Comparison of ENCODE assay signal across 9 cellular contexts in the genomic region with DNA sequence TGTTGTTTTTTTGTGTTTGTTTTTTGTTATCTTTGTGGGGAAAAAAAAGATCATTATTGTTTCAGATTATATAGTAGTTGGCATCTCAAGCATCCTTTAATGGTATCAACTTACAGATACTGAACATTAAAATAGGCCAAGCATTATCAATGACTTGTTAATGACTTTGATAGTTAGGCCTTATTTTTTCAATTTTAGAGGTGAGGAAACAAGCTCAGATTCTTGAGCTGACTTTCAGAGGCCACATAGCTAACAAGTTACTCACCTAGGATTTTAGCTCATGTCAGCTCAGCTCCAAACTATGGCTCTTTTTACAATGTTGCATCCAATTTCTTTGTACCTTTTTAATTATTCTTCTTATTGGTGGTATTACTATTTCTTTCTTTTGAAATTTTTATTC. TPM values are rescaled to one million over a fixed set of nuclear protein-coding genes. Genes with fewer than 3 reads are reported as not detected.
DNase-seq lines count a peak whose midpoint lies in the region; ATAC-seq and TF ChIP-seq lines count a peak whose summit lies in the region.
"Had no signal": no experiment of that assay in that cellular context is flagged by ENCODE, and none has a peak within 500 bp of the region (broad histone marks: within the 10 kb centered on the region; RNA-seq: fewer than 3 reads in every experiment).

No MANE protein-coding gene starts in this region.

- peak overlapping the region; percentile 42 for H3K4me2 ChIP-seq in KMS-11
- H3K4me2 ChIP-seq in neural progenitor cell, result no peak overlapping the region

- no peaks in the 10 kb centered on the region for H3K27me3 Mint-ChIP-seq in CD4-positive, alpha-beta memory T cell
- peaks cover 8% of the 10 kb centered on the region for H3K27me3 Mint-ChIP-seq in neural progenitor cell (ENCODE audit: insufficient read depth, low read depth)

- H3K9ac ChIP-seq in KMS-11, result no peak overlapping the region
- no peak overlapping the region for H3K9ac ChIP-seq in neural progenitor cell

- no peak for DNase-seq in CD4-positive, alpha-beta memory T cell
- DNase-seq in astrocyte of the hippocampus (ENCODE audit: low read depth, low spot score) (peak; percentile 65), T-helper 9 cell (no peak), caudate nucleus (lab: John Stamatoyannopoulos, UW) (no peak), neural progenitor cell (ENCODE audit: low spot score) (no peak)
- DNase-seq: erythroblast had no signal

- intact Hi-C loops in CD4-positive, alpha-beta memory T cell (cut with micrococcal nuclease), result loop anchor here (1.0 to 5.0 kb wide), 5 partner anchors 11 to 137 kb away; no protein-coding TSS in a partner anchor

- CTCF ChIA-PET in CD4-positive, alpha-beta memory T cell (lab: Charles Lee; ENCODE audit: partially characterized antibody), result interaction anchor here (0.9 to 8.2 kb wide), 8 partner anchors 9 to 145 kb away, joined by 3 to 125 read pairs (median 10); no protein-coding TSS in a partner anchor

- no peak overlapping the region for H3K4me3 ChIP-seq in CD4-positive, alpha-beta memory T cell (ENCODE audit: low read length in 2 of 2)
- H3K4me3 ChIP-seq in KMS-11 (IDR thresholded peaks at IDR 0.05; ENCODE audit: insufficient read depth, low read depth, low read length) (no peak overlapping the region), mesodermal cell (ENCODE audit: extremely low read depth, insufficient read depth, low read length, poor library complexity, severe bottlenecking) (no peak overlapping the region), neural progenitor cell (no peak overlapping the region)

- TF ChIP-seq CTCF in KMS-11 (conservative IDR thresholded peaks at IDR 0.05; ENCODE audit: low read depth, low read length), result no peak
- TF ChIP-seq CTCF in neural progenitor cell (IDR thresholded peaks at IDR 0.05), result no peak

- H3K9me3 Mint-ChIP-seq in CD4-positive, alpha-beta memory T cell, result peaks cover 0 to 4% (median 0%) of the 10 kb centered on the region in 8 donors
- no peaks in the 10 kb centered on the region for H3K9me3 Mint-ChIP-seq in neural progenitor cell

- no peaks in the 10 kb centered on the region for H3K27me3 ChIP-seq in CD4-positive, alpha-beta memory T cell (ENCODE audit: insufficient read depth, low read length)
- H3K27me3 ChIP-seq in KMS-11 (ENCODE audit: insufficient read depth, low read depth) (no peaks in the 10 kb centered on the region), neural progenitor cell (peaks cover 8% of the 10 kb centered on the region)

- H3K36me3 ChIP-seq in CD4-positive, alpha-beta memory T cell (ENCODE audit: insufficient read depth, low read length), result no peaks in the 10 kb centered on the region
- H3K36me3 ChIP-seq in KMS-11 (ENCODE audit: insufficient read depth), result no peaks in the 10 kb centered on the region
- no peaks in the 10 kb centered on the region for H3K36me3 ChIP-seq in mesodermal cell (ENCODE audit: control insufficient read depth, insufficient read depth, low read length)
- H3K36me3 ChIP-seq in neural progenitor cell, result no peaks in the 10 kb centered on the region

- H3K4me3 Mint-ChIP-seq in CD4-positive, alpha-beta memory T cell, result peak overlapping the region; percentile 95 to 99 (median 96)
- no peak overlapping the region for H3K4me3 Mint-ChIP-seq in neural progenitor cell

- H3K36me3 Mint-ChIP-seq in CD4-positive, alpha-beta memory T cell, result peaks cover 4 to 33% of the 10 kb centered on the region in 2 donors
- no peaks in the 10 kb centered on the region for H3K36me3 Mint-ChIP-seq in neural progenitor cell

- peaks cover 35% of the 10 kb centered on the region for H3K4me1 ChIP-seq in CD4-positive, alpha-beta memory T cell (ENCODE audit: insufficient read depth, low read length)
- peaks cover 38% of the 10 kb centered on the region for H3K4me1 ChIP-seq in KMS-11 (ENCODE audit: low read depth, poor library complexity, severe bottlenecking)
- H3K4me1 ChIP-seq in mesodermal cell (ENCODE audit: control insufficient read depth, insufficient read depth, low read length, poor library complexity, severe bottlenecking), result peaks cover 16% of the 10 kb centered on the region
- no peaks in the 10 kb centered on the region for H3K4me1 ChIP-seq in neural progenitor cell

- H3K79me2 ChIP-seq in KMS-11 (ENCODE audit: insufficient read depth, low read depth) (no peaks in the 10 kb centered on the region), neural progenitor cell (ENCODE audit: low read depth) (no peaks in the 10 kb centered on the region)

- no peaks in the 10 kb centered on the region for H3K9me3 ChIP-seq in CD4-positive, alpha-beta memory T cell (ENCODE audit: control insufficient read depth in 1 of 2, low read length in 2 of 2)
- H3K9me3 ChIP-seq in mesodermal cell (ENCODE audit: control insufficient read depth, low read length) (no peaks in the 10 kb centered on the region), neural progenitor cell (ENCODE audit: low read depth) (no peaks in the 10 kb centered on the region)

- peak overlapping the region; percentile 90 to 99 (median 96) for H3K27ac Mint-ChIP-seq in CD4-positive, alpha-beta memory T cell
- no peak overlapping the region for H3K27ac Mint-ChIP-seq in neural progenitor cell

- peaks cover 23 to 60% (median 34%) of the 10 kb centered on the region in 4 donors for H3K4me1 Mint-ChIP-seq in CD4-positive, alpha-beta memory T cell
- H3K4me1 Mint-ChIP-seq in neural progenitor cell, result peaks cover 11% of the 10 kb centered on the region

- ATAC-seq in GM21526 (IDR thresholded peaks at IDR 0.05; ENCODE audit: low FRiP score, unreplicated experiment), result no peak

- H2AFZ ChIP-seq in KMS-11 (ENCODE audit: low read depth), result no peak overlapping the region
- no peak overlapping the region for H2AFZ ChIP-seq in neural progenitor cell (replicated peaks)

- POLR2A ChIA-PET in CD4-positive, alpha-beta memory T cell (lab: Charles Lee; ENCODE audit: partially characterized antibody), result interaction anchor here (0.6 to 9.9 kb wide), 10 partner anchors 9 to 340 kb away, joined by 3 to 130 read pairs (median 6); partner anchors contain the start of genes COPS4 and HELQ

- H3F3A ChIP-seq in neural progenitor cell (ENCODE audit: low read depth), result no peaks in the 10 kb centered on the region

- H4K20me1 ChIP-seq in KMS-11 (ENCODE audit: insufficient read depth) (no peaks in the 10 kb centered on the region), neural progenitor cell (ENCODE audit: low read depth) (no peaks in the 10 kb centered on the region)

- H3K27ac ChIP-seq in CD4-positive, alpha-beta memory T cell (ENCODE audit: low read depth, low read length), result peak overlapping the region; percentile 57
- H3K27ac ChIP-seq in KMS-11 (no peak overlapping the region), mesodermal cell (ENCODE audit: low read depth, low read length, severe bottlenecking) (peak overlapping the region; percentile 38), caudate nucleus (ENCODE audit: low read depth, low read length) (no peak overlapping the region), neural progenitor cell (no peak overlapping the region)

RNA-seq across cellular contexts. Expression of gene PLAC8, which starts 0.5 kb away (rescaled TPM):
- 100 to 1,000 TPM; 148 to 150 TPM for total RNA-seq in CD4-positive, alpha-beta memory T cell
- 100 to 1,000 TPM; 378 to 424 TPM for polyA plus RNA-seq in CD4-positive, alpha-beta memory T cell
- polyA plus RNA-seq in mesodermal cell (2013, experiment 1 of 2), result 4.3 TPM
- 4.5 TPM for polyA plus RNA-seq in mesodermal cell (2013, experiment 2 of 2)
- 0.15 TPM in 1 of 2 replicates, not detected in the other for total RNA-seq in neural progenitor cell (ENCODE audit: low replicate concordance)

Comparison
In these comparisons a context has a peak if more than half of its experiments do, and no peak if none do; other contexts are left out.
1. H3K27ac ChIP-seq: peak in CD4-positive, alpha-beta memory T cell (single experiment) and mesodermal cell (single experiment); none in KMS-11 (single experiment), caudate nucleus (single experiment) and neural progenitor cell (single experiment).
2. RNA of gene PLAC8, which starts 0.5 kb away (total RNA-seq): 148 to 150 TPM in CD4-positive, alpha-beta memory T cell; 0.15 TPM in neural progenitor cell; every median in the first group is over 100 times any median in the second.